9 cellular contexts compared by ENCODE assay signal in genomic region chr4:113365377-113365776, GRCh38.
"Had no signal": no experiment of that assay in that cellular context is flagged by ENCODE, and none has a peak within 500 bp of the region (broad histone marks: within the 10 kb centered on the region; RNA-seq: fewer than 3 reads in every experiment).

No MANE protein-coding gene starts in this region.

- H3K9me3 ChIP-seq: HAP-1 had no signal

- H3K4me3 Mint-ChIP-seq: HFFc6, IgD-negative memory B cell had no signal

- H3K27ac ChIP-seq: GM23248, HL-60 had no signal

- H3K36me3 Mint-ChIP-seq: IgD-negative memory B cell had no signal

- H3K27me3 Mint-ChIP-seq: IgD-negative memory B cell had no signal

- H3K9me3 Mint-ChIP-seq: HFFc6, IgD-negative memory B cell had no signal

- H3K4me3 ChIP-seq: GM23248, HAP-1 had no signal

- H3K9ac ChIP-seq: GM23248 had no signal

- ATAC-seq: HCT116, HepG2 had no signal

- H3K36me3 ChIP-seq: HAP-1 had no signal

- H3K4me1 Mint-ChIP-seq: IgD-negative memory B cell had no signal

- DNase-seq: GM23248, GOT3, H7, HFFc6 had no signal

- H2AFZ ChIP-seq: GM23248 had no signal

- H3K4me1 ChIP-seq: HAP-1 had no signal

- H3K27ac Mint-ChIP-seq: HFFc6, IgD-negative memory B cell had no signal
